In the genomic region with DNA sequence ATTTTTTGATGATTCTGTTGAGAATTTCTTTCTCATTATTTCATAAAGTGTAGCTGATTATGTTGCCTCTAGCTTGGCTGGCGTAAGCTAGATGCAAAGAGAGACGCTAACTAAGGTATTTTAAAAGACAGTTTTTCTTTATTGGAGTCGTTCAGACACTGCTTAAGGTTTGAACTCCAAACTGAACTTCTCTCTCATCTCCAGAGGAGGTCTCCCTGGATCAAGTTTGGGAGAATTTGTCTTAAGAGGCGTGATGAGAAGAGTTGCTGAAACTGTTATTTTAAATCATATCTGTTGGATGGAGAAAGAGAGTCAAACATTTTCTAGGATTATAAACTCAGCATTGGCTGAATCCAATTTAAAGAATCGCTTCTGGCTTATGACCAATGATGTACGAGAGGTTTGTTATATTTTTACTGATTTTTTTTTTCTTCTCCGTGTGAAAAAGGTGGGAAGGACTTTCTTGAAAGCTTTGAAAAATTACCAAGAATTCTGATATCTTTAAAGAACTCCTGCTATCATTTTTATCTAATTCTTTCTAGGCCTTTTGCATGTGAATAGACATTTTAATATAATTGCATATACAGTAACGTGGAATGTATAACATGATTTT, we compare ENCODE assay signal across 8 cellular contexts. TPM values are rescaled to one million over a fixed set of nuclear protein-coding genes. Genes with fewer than 3 reads are reported as not detected.
DNase-seq lines count a peak whose midpoint lies in the region; ATAC-seq and TF ChIP-seq lines count a peak whose summit lies in the region.

No MANE protein-coding gene starts in this region.

- no peak overlapping the region for H3K9ac ChIP-seq in KMS-11

- H3K27ac ChIP-seq in KMS-11 = no peak overlapping the region

- H3K4me3 ChIP-seq in KMS-11 (IDR thresholded peaks at IDR 0.05; ENCODE audit: insufficient read depth, low read depth, low read length) = no peak overlapping the region
- no peak overlapping the region for H3K4me3 ChIP-seq in foreskin fibroblast (ENCODE audit: low read depth in 1 of 2, low read length in 2 of 2)

- H3K4me2 ChIP-seq in KMS-11 = no peak overlapping the region

- TF ChIP-seq CTCF in KMS-11 (conservative IDR thresholded peaks at IDR 0.05; ENCODE audit: low read depth, low read length) (peak; percentile 46), foreskin fibroblast (IDR thresholded peaks at IDR 0.05; ENCODE audit: low read depth, low read length) (peak; percentile 65)

- H4K20me1 ChIP-seq in KMS-11 (ENCODE audit: insufficient read depth) = no peaks in the 10 kb centered on the region

- H2AFZ ChIP-seq in KMS-11 (ENCODE audit: low read depth) = no peak overlapping the region

- DNase-seq in DMS153 treated with DMSO at 0.1 percent for 48 hours (lab: John Stamatoyannopoulos, UW; ENCODE audit: unreplicated experiment) (peak; percentile 19), SKM-1 treated with dmso at 0.1 percent for 144 hours (lab: John Stamatoyannopoulos, UW; ENCODE audit: unreplicated experiment) (peak; percentile 75), foreskin fibroblast (peak; percentile 68 to 87), putamen (ENCODE audit: low spot score) (peak; percentile 62), occipital lobe (lab: John Stamatoyannopoulos, UW) (no peak)
- DNase-seq in activated CD4-positive, CD25-positive, alpha-beta regulatory T cell (lab: John Stamatoyannopoulos, UW) = no peak

- ATAC-seq in HG03439 (IDR thresholded peaks at IDR 0.05; ENCODE audit: unreplicated experiment) = no peak

- H3K36me3 ChIP-seq in KMS-11 (ENCODE audit: insufficient read depth) = no peaks in the 10 kb centered on the region

- H3K27me3 ChIP-seq in KMS-11 (ENCODE audit: insufficient read depth, low read depth) = no peaks in the 10 kb centered on the region

- peaks cover under 1% of the 10 kb centered on the region for H3K4me1 ChIP-seq in KMS-11 (ENCODE audit: low read depth, poor library complexity, severe bottlenecking)

- no peaks in the 10 kb centered on the region for H3K79me2 ChIP-seq in KMS-11 (ENCODE audit: insufficient read depth, low read depth)

RNA-seq across cellular contexts. Expression of a gene that starts 34.0 kb away (rescaled TPM):
- 1.6 TPM for total RNA-seq in occipital lobe

Comparison
In these comparisons a context has a peak if more than half of its experiments do, and no peak if none do; other contexts are left out.
1. DNase-seq: peak in DMS153 treated with DMSO at 0.1 percent for 48 hours (single experiment), SKM-1 treated with dmso at 0.1 percent for 144 hours (single experiment), foreskin fibroblast (2 of 2) and putamen (single experiment); none in occipital lobe (single experiment) and activated CD4-positive, CD25-positive, alpha-beta regulatory T cell (0 of 4).